7 cellular contexts compared by ENCODE assay signal in the genomic region with DNA sequence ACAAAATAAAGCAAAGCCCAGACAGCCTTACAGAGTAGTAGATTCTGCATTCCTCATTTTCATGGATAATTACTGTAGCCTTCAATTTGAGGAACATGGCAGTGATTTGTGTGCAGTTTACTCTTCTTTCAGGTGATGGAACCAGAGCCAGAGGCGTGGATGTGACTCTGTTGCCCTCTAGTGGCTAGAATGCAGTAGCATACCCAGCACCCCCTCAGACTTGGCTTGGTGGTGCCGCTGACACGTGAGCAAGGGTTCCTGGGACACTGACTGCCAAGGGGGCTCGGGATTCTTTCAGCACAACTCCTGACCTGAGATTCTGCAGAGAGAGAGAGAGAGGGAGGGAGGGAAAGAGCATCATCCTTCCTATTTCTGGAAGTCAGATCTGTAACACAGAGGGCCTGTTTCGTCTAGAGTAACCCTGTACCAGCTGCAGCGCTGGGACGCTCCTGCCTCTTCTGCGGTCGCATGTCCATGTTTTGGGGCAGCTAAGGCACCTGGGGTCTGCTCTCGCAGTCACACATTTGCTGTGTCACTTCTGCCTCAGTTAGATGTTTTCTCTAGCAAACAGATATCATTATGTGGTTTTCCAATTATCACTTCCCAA.
A peak's percentile ranks its signal among the peaks of the same experiment; 100 is the strongest.
DNase-seq lines count a peak whose midpoint lies in the region; ATAC-seq and TF ChIP-seq lines count a peak whose summit lies in the region.

No MANE protein-coding gene starts in this region.

- TF ChIP-seq CTCF in GM12865 (IDR thresholded peaks at IDR 0.05; ENCODE audit: insufficient read depth, low read depth, low read length, missing control alignments) (peak; percentile 97), LNCaP clone FGC (IDR thresholded peaks at IDR 0.05; ENCODE audit: control insufficient read depth, extremely low read depth, insufficient read depth) (peak; percentile 98), astrocyte of the cerebellum (IDR thresholded peaks at IDR 0.05; ENCODE audit: low read depth, low read length, missing control alignments) (peak; percentile 98)

- H3K27ac ChIP-seq in GM23248, result no peak overlapping the region
- H3K27ac ChIP-seq in SJCRH30, result no peak overlapping the region

- intact Hi-C loops in sciatic nerve (cut with DNase I), result no loop called here

- DNase-seq in GM12865 (ENCODE audit: low read depth) (peak; percentile 64), GM23248 (peak; percentile 74), LNCaP clone FGC (ENCODE audit: low read depth) (no peak), SJCRH30 (peak; percentile 23 to 68), astrocyte of the cerebellum (ENCODE audit: low read depth) (peak; percentile 33), hippocampal formation (lab: John Stamatoyannopoulos, UW) (peak; percentile 33 to 54), sciatic nerve (ENCODE audit: low spot score) (no peak)

- H4K20me1 ChIP-seq in GM23248 (ENCODE audit: insufficient read depth), result no peaks in the 10 kb centered on the region

- H3K36me3 ChIP-seq in GM23248 (ENCODE audit: low read depth) (no peaks in the 10 kb centered on the region), SJCRH30 (no peaks in the 10 kb centered on the region)

- H3K27me3 ChIP-seq in GM23248 (replicated peaks; ENCODE audit: insufficient read depth) (peaks cover 8% of the 10 kb centered on the region; the same call in 1 of the 2 replicates), SJCRH30 (0 out of 2 replicates have a peak, but pooled peaks cover 2% of the 10 kb centered on the region)

- H3K9ac ChIP-seq in GM23248, result no peak overlapping the region

- no peaks in the 10 kb centered on the region for H3F3A ChIP-seq in GM23248 (ENCODE audit: insufficient read depth)

- in situ Hi-C loops in GM23248 (cut with MboI) (loop anchor here (25.0 kb wide), 1 partner anchor 736 kb away; no protein-coding TSS in a partner anchor), astrocyte of the cerebellum (cut with HindIII; ENCODE audit: low sequenced_read_pairs) (no loop called here)

- H3K9me2 ChIP-seq in GM23248 (ENCODE audit: insufficient read depth), result no peaks in the 10 kb centered on the region

- H3K79me2 ChIP-seq in GM23248 (ENCODE audit: insufficient read depth), result no peaks in the 10 kb centered on the region

- no peak overlapping the region for H3K4me2 ChIP-seq in GM23248 (ENCODE audit: unreplicated experiment)

- ATAC-seq in sciatic nerve, result peak; percentile 84

- H3K4me3 ChIP-seq in GM12865 (ENCODE audit: low read depth, low read length) (no peak overlapping the region), GM23248 (no peak overlapping the region), LNCaP clone FGC (ENCODE audit: low read depth, low read length) (no peak overlapping the region), SJCRH30 (no peak overlapping the region), astrocyte of the cerebellum (ENCODE audit: low read depth, low read length) (no peak overlapping the region)

- no peaks in the 10 kb centered on the region for H3K4me1 ChIP-seq in GM23248 (ENCODE audit: insufficient read depth)
- no peaks in the 10 kb centered on the region for H3K4me1 ChIP-seq in SJCRH30

- WGBS in GM23248 (ENCODE audit: low coverage in 1 of 2, low lambda C conversion rate in 2 of 2, missing lambda C conversion rate in 2 of 2), 2 experiments, result 40 to 42% methylated on average over 10 of the region's 10 CpGs

- H2AFZ ChIP-seq in GM23248, result no peak overlapping the region; the same call in 1 of the 2 replicates

- H3K9me3 ChIP-seq in GM23248 (ENCODE audit: low read depth) (no peaks in the 10 kb centered on the region), SJCRH30 (replicated peaks) (no peaks in the 10 kb centered on the region)

Comparison
In these comparisons a context has a peak if more than half of its experiments do, and no peak if none do; other contexts are left out.
1. DNase-seq: peak in GM12865 (single experiment), GM23248 (single experiment), SJCRH30 (2 of 2), astrocyte of the cerebellum (single experiment) and hippocampal formation (2 of 2); none in LNCaP clone FGC (single experiment) and sciatic nerve (single experiment).
2. Peak in every context shown above with its lines, with median percentiles within 50 percentile points of each other: CTCF ChIP-seq.